In genomic region chr21:33278736-33279135, GRCh38 we compare ENCODE assay signal across 24 cellular contexts.
"Had no signal": no experiment of that assay in that cellular context is flagged by ENCODE, and none has a peak within 500 bp of the region (broad histone marks: within the 10 kb centered on the region; RNA-seq: fewer than 3 reads in every experiment).

No MANE protein-coding gene starts in this region.

- H3K4me1 ChIP-seq: gastroesophageal sphincter, left ventricle myocardium inferior, psoas muscle, tibial nerve, uterus had no signal

- H3K27ac ChIP-seq: gastroesophageal sphincter, heart left ventricle, left ventricle myocardium inferior, ovary, psoas muscle, skin epidermis, tibial nerve, uterus, WERI-Rb-1 had no signal

- H3K4me3 ChIP-seq: gastroesophageal sphincter, heart left ventricle, left ventricle myocardium inferior, ovary, psoas muscle, skin epidermis, tibial nerve, uterus had no signal

- H3K4me1 Mint-ChIP-seq: brain, neural crest cell had no signal

- H3K27me3 Mint-ChIP-seq: activated naive CD8-positive, alpha-beta T cell; stimulated activated naive CD8-positive, alpha-beta T cell treated with anti-CD3 and anti-CD28 coated beads, Interleukin-15, Interleukin-2, amounts not matched to agents 100 ng/mL and 50 ng/mL, for 24 hours had no signal

- H3K36me3 ChIP-seq: ovary, uterus had no signal

- FAIRE-seq: colon had no signal

- H3K4me3 Mint-ChIP-seq: activated naive CD8-positive, alpha-beta T cell; activated T-cell treated with anti-CD3 and anti-CD28 coated beads, Interleukin-2, amount 50 U/mL, for 72 hours; brain; neural crest cell; stimulated activated naive CD8-positive, alpha-beta T cell treated with anti-CD3 and anti-CD28 coated beads, Interleukin-15, Interleukin-2, amounts not matched to agents 100 ng/mL and 50 ng/mL, for 24 hours; T-helper 1 cell treated with Interleukin-12 subunit alpha and Interleukin-12 subunit beta and Interleukin-4 antibody, amounts not matched to agents 30 μg/mL and 1 μg/mL, for 36 hours had no signal

- H3K9me3 ChIP-seq: ovary, uterus had no signal

- DNase-seq: activated CD4-positive, alpha-beta T cell treated with anti-CD3 and anti-CD28 coated beads for 1 hour; activated gamma-delta T cell; activated T-cell treated with anti-CD3 and anti-CD28 coated beads, Interleukin-2, amount 50 U/mL, for 72 hours; amygdala; central memory CD4-positive, alpha-beta T cell; heart left ventricle; left ventricle myocardium inferior; mammary epithelial cell; midbrain; ovary; psoas muscle; right cardiac atrium; stimulated activated CD4-positive, alpha-beta T cell treated with anti-CD3 and anti-CD28 coated beads, Interleukin-2, amount 100 ng/mL, for 48 hours; uterus; WERI-Rb-1 had no signal

- H3K27me3 ChIP-seq: gastroesophageal sphincter, heart left ventricle, ovary, tibial nerve, uterus had no signal

- H3K27ac Mint-ChIP-seq: activated naive CD8-positive, alpha-beta T cell; activated T-cell treated with anti-CD3 and anti-CD28 coated beads, Interleukin-2, amount 50 U/mL, for 72 hours; brain; stimulated activated naive CD8-positive, alpha-beta T cell treated with anti-CD3 and anti-CD28 coated beads, Interleukin-15, Interleukin-2, amounts not matched to agents 100 ng/mL and 50 ng/mL, for 24 hours; T-helper 1 cell treated with Interleukin-12 subunit alpha and Interleukin-12 subunit beta and Interleukin-4 antibody, amounts not matched to agents 30 μg/mL and 1 μg/mL, for 36 hours had no signal

- H3K9me3 Mint-ChIP-seq: T-helper 1 cell treated with Interleukin-12 subunit alpha and Interleukin-12 subunit beta and Interleukin-4 antibody, amounts not matched to agents 30 μg/mL and 1 μg/mL, for 36 hours had no signal

- ATAC-seq: activated T-cell treated with anti-CD3 and anti-CD28 coated beads, Interleukin-2, amount 50 U/mL, for 72 hours; gastroesophageal sphincter; heart left ventricle; psoas muscle; right cardiac atrium had no signal
